1 cellular context compared by ENCODE assay signal in the genomic region with DNA sequence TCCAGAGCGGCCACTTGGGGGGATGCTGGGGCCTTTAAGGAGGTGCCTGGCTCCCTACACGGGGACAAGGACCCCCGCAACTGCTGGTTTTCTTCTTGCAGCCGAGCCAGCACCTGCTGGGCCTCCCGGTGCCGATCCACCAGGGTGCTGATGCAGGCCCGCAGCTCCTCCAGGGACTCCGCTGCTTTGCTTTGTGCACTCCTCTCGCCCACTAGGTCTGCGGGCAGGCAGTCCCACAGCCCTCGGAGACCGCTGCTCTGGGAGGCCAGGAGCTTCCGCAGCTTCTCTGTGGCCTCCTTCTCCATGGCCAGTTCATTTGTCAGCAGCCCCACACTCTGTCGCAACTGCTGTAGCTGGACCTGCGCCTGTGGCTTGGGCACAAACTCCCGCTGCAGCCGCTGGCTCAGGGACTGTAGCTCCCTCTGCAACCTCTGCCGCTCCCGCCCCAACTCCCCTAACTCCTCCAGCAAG.
A peak's percentile ranks its signal among the peaks of the same experiment; 100 is the strongest.
TF ChIP-seq lines count a peak whose summit lies in the region.

No MANE protein-coding gene starts in this region.

TF ChIP-seq in HepG2, 621 proteins besides CTCF, POLR2A, EP300 and RAD21:
- TF ChIP-seq ZBTB38 (CRISPR knock-in tag; IDR thresholded peaks at IDR 0.05), result 0 out of 2 replicates have a peak, but pooled peaks have one; percentile 5
- TF ChIP-seq ZEB1 (IDR thresholded peaks at IDR 0.05; ENCODE audit: insufficient replicate concordance, low read depth), result no peak
- TF ChIP-seq RBM39 (IDR thresholded peaks at IDR 0.05; ENCODE audit: low read depth, low read length, poor library complexity, severe bottlenecking), result no peak
- TF ChIP-seq CEBPB (IDR thresholded peaks at IDR 0.05; ENCODE audit: borderline replicate concordance, low read depth, low read length), result peak; percentile 49; the same call in 1 of the 2 replicates
- TF ChIP-seq, protein P1, sequence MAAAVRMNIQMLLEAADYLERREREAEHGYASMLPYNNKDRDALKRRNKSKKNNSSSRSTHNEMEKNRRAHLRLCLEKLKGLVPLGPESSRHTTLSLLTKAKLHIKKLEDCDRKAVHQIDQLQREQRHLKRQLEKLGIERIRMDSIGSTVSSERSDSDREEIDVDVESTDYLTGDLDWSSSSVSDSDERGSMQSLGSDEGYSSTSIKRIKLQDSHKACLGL (CRISPR knock-in tag; IDR thresholded peaks at IDR 0.05), result 0 out of 2 replicates have a peak, but pooled peaks have one; percentile 24
- TF ChIP-seq, protein P2, sequence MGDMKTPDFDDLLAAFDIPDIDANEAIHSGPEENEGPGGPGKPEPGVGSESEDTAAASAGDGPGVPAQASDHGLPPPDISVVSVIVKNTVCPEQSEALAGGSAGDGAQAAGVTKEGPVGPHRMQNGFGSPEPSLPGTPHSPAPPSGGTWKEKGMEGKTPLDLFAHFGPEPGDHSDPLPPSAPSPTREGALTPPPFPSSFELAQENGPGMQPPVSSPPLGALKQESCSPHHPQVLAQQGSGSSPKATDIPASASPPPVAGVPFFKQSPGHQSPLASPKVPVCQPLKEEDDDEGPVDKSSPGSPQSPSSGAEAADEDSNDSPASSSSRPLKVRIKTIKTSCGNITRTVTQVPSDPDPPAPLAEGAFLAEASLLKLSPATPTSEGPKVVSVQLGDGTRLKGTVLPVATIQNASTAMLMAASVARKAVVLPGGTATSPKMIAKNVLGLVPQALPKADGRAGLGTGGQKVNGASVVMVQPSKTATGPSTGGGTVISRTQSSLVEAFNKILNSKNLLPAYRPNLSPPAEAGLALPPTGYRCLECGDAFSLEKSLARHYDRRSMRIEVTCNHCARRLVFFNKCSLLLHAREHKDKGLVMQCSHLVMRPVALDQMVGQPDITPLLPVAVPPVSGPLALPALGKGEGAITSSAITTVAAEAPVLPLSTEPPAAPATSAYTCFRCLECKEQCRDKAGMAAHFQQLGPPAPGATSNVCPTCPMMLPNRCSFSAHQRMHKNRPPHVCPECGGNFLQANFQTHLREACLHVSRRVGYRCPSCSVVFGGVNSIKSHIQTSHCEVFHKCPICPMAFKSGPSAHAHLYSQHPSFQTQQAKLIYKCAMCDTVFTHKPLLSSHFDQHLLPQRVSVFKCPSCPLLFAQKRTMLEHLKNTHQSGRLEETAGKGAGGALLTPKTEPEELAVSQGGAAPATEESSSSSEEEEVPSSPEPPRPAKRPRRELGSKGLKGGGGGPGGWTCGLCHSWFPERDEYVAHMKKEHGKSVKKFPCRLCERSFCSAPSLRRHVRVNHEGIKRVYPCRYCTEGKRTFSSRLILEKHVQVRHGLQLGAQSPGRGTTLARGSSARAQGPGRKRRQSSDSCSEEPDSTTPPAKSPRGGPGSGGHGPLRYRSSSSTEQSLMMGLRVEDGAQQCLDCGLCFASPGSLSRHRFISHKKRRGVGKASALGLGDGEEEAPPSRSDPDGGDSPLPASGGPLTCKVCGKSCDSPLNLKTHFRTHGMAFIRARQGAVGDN (CRISPR knock-in tag; IDR thresholded peaks at IDR 0.05), result peak; percentile 23; the same call in 1 of the 2 replicates
TF ChIP-seq in HepG2: peak in this region for 4.
